Comparison of ENCODE assay signal across 12 cellular contexts in genomic region chr11:72569966-72570892, GRCh38.
DNase-seq lines count a peak whose midpoint lies in the region; ATAC-seq, FAIRE-seq and TF ChIP-seq lines count a peak whose summit lies in the region.
"Had no signal": no experiment of that assay in that cellular context is flagged by ENCODE, and none has a peak within 500 bp of the region (broad histone marks: within the 10 kb centered on the region; RNA-seq: fewer than 3 reads in every experiment).

No MANE protein-coding gene starts in this region.

- ATAC-seq in GM21619 (IDR thresholded peaks at IDR 0.05; ENCODE audit: unreplicated experiment) (no peak), GM19324 (IDR thresholded peaks at IDR 0.05; ENCODE audit: low FRiP score, unreplicated experiment) (no peak), HG03469 (IDR thresholded peaks at IDR 0.05; ENCODE audit: unreplicated experiment) (no peak)
- ATAC-seq: body of pancreas had no signal

- H3K36me3 Mint-ChIP-seq in HFFc6 (ENCODE audit: low read depth) (no peaks in the 10 kb centered on the region), astrocyte (ENCODE audit: low read depth, unreplicated experiment) (no peaks in the 10 kb centered on the region)

- H3K4me1 ChIP-seq in ACC112 (ENCODE audit: control insufficient read depth, insufficient read depth, low read length, unreplicated experiment) (peaks cover 38% of the 10 kb centered on the region), astrocyte (ENCODE audit: insufficient read depth, low read length) (peaks cover 12% of the 10 kb centered on the region)
- H3K4me1 ChIP-seq: body of pancreas had no signal

- H3K4me3 Mint-ChIP-seq in HFFc6 (peak overlapping the region; percentile 20), astrocyte (ENCODE audit: unreplicated experiment) (no peak overlapping the region)
- H3K4me3 Mint-ChIP-seq: stimulated activated naive CD8-positive, alpha-beta T cell treated with anti-CD3 and anti-CD28 coated beads, Interleukin-15, Interleukin-2, amounts not matched to agents 100 ng/mL and 50 ng/mL, for 24 hours had no signal

- H3K27ac Mint-ChIP-seq in HFFc6 (peak overlapping the region; percentile 62), astrocyte (ENCODE audit: unreplicated experiment) (no peak overlapping the region)
- H3K27ac Mint-ChIP-seq: stimulated activated naive CD8-positive, alpha-beta T cell treated with anti-CD3 and anti-CD28 coated beads, Interleukin-15, Interleukin-2, amounts not matched to agents 100 ng/mL and 50 ng/mL, for 24 hours had no signal

- no peaks in the 10 kb centered on the region; the same call in 1 of the 2 replicates for H3K27me3 Mint-ChIP-seq in HFFc6 (ENCODE audit: insufficient read depth)
- peaks cover 13% of the 10 kb centered on the region for H3K27me3 Mint-ChIP-seq in astrocyte (ENCODE audit: low read depth, unreplicated experiment)

- no peak for FAIRE-seq in astrocyte (lab: Jason Lieb, UNC)

- H3K36me3 ChIP-seq in ACC112 (ENCODE audit: insufficient read depth, low read length) (no peaks in the 10 kb centered on the region), astrocyte (ENCODE audit: insufficient read depth, low read length) (no peaks in the 10 kb centered on the region), kidney epithelial cell (ENCODE audit: control insufficient read depth, insufficient read depth, low read length) (no peaks in the 10 kb centered on the region)

- H3K79me2 ChIP-seq in ACC112 (ENCODE audit: control insufficient read depth, insufficient read depth, low read length, unreplicated experiment) (no peaks in the 10 kb centered on the region), astrocyte (ENCODE audit: insufficient read depth, low read length) (no peaks in the 10 kb centered on the region)

- H4K20me1 ChIP-seq in astrocyte (ENCODE audit: insufficient read depth, low read length) = no peaks in the 10 kb centered on the region

- H3K27me3 ChIP-seq in ACC112 (ENCODE audit: insufficient read depth, low read length) (no peaks in the 10 kb centered on the region), astrocyte (ENCODE audit: insufficient read depth, low read length) (no peaks in the 10 kb centered on the region), kidney epithelial cell (ENCODE audit: control insufficient read depth, insufficient read depth, low read length) (no peaks in the 10 kb centered on the region)
- H3K27me3 ChIP-seq: body of pancreas had no signal

- H3K4me1 Mint-ChIP-seq in HFFc6 (ENCODE audit: low read depth) (peaks cover 60% of the 10 kb centered on the region), astrocyte (ENCODE audit: low read depth, unreplicated experiment) (peaks cover 13% of the 10 kb centered on the region)

- no peak overlapping the region for H3K9ac ChIP-seq in astrocyte (ENCODE audit: low read length)

- H3K4me2 ChIP-seq in astrocyte (ENCODE audit: low read length) = peak overlapping the region; percentile 51

- no peak for TF ChIP-seq CTCF in HFFc6 (IDR thresholded peaks at IDR 0.05)
- no peak for TF ChIP-seq CTCF in astrocyte (IDR thresholded peaks at IDR 0.05; ENCODE audit: insufficient read depth, low read depth, low read length)
- TF ChIP-seq CTCF in kidney epithelial cell (IDR thresholded peaks at IDR 0.05; ENCODE audit: insufficient read depth, low read length, poor library complexity, severe bottlenecking) = no peak

- DNase-seq in HFFc6 (peak; percentile 45), astrocyte (ENCODE audit: low read depth) (peak; percentile 88), kidney epithelial cell (ENCODE audit: low read depth) (peak; percentile 60), NCI-H748 (lab: John Stamatoyannopoulos, UW; ENCODE audit: unreplicated experiment) (no peak)
- DNase-seq: NCI-H2171, spleen had no signal

- H3K9me3 Mint-ChIP-seq in HFFc6 = no peaks in the 10 kb centered on the region
- no peaks in the 10 kb centered on the region for H3K9me3 Mint-ChIP-seq in astrocyte (ENCODE audit: unreplicated experiment)
- H3K9me3 Mint-ChIP-seq: stimulated activated naive CD8-positive, alpha-beta T cell treated with anti-CD3 and anti-CD28 coated beads, Interleukin-15, Interleukin-2, amounts not matched to agents 100 ng/mL and 50 ng/mL, for 24 hours had no signal

- H3K4me3 ChIP-seq in ACC112 (ENCODE audit: low read depth, low read length) (peak overlapping the region; percentile 45; the same call in 1 of the 2 replicates), astrocyte (ENCODE audit: insufficient read depth, low read depth, low read length) (no peak overlapping the region), kidney epithelial cell (ENCODE audit: low read depth, low read length) (no peak overlapping the region)
- H3K4me3 ChIP-seq: body of pancreas, spleen had no signal

- peak overlapping the region; percentile 95 for H2AFZ ChIP-seq in ACC112 (ENCODE audit: low read length, unreplicated experiment)
- H2AFZ ChIP-seq in astrocyte (ENCODE audit: low read depth, low read length) = no peak overlapping the region

- no peaks in the 10 kb centered on the region for H3K9me3 ChIP-seq in astrocyte (ENCODE audit: insufficient read depth, low read depth, low read length)
- H3K9me3 ChIP-seq: body of pancreas, spleen had no signal

- H3K27ac ChIP-seq in ACC112 (ENCODE audit: low read depth, low read length) (peak overlapping the region; percentile 95), astrocyte (ENCODE audit: low read depth, low read length) (no peak overlapping the region)
- H3K27ac ChIP-seq: body of pancreas had no signal
